In genomic region chr7:50768470-50769159, GRCh38 we compare ENCODE assay signal across 20 cellular contexts. TPM values are rescaled to one million over a fixed set of nuclear protein-coding genes. Genes with fewer than 3 reads are reported as not detected.
DNase-seq lines count a peak whose midpoint lies in the region; ATAC-seq, FAIRE-seq and TF ChIP-seq lines count a peak whose summit lies in the region.
"Had no signal": no experiment of that assay in that cellular context is flagged by ENCODE, and none has a peak within 500 bp of the region (broad histone marks: within the 10 kb centered on the region; RNA-seq: fewer than 3 reads in every experiment).

No MANE protein-coding gene starts in this region.

- peak; percentile 87 to 94 for DNase-seq in erythroblast (lab: John Stamatoyannopoulos, UW)
- DNase-seq in H54 (ENCODE audit: insufficient read length, low spot score) = no peak
- DNase-seq in activated CD8-positive, alpha-beta memory T cell treated with anti-CD3 and anti-CD28 coated beads, Interleukin-2, amount 50 U/mL, for 4 hours = no peak
- no peak for DNase-seq in NCI-H82 (lab: John Stamatoyannopoulos, UW)
- DNase-seq: C1 segment of cervical spinal cord, GF-D8, H7, NCI-H1092, NCI-H146, NCI-H2227 treated with DMSO at 0.1 percent for 48 hours, NCI-H524, Peyer's patch, T-cell had no signal

- H3K4me1 ChIP-seq in BLaER1 (peaks cover 39% of the 10 kb centered on the region), HUES64 (ENCODE audit: insufficient read depth, low read length) (peaks cover 46% of the 10 kb centered on the region)
- H3K4me1 ChIP-seq: Peyer's patch had no signal

- H4K20me1 ChIP-seq in BLaER1 = peaks cover 78% of the 10 kb centered on the region

- H3K9ac ChIP-seq in BLaER1 (no peak overlapping the region), HUES64 (ENCODE audit: low read depth, low read length) (no peak overlapping the region; the same call in 1 of the 2 replicates)

- no peaks in the 10 kb centered on the region for H3K27me3 ChIP-seq in BLaER1
- H3K27me3 ChIP-seq in HUES64 (ENCODE audit: insufficient read depth, low read length) = no peaks in the 10 kb centered on the region
- H3K27me3 ChIP-seq: Peyer's patch had no signal

- TF ChIP-seq POLR2A in erythroblast (IDR thresholded peaks at IDR 0.05; ENCODE audit: low read length) = no peak
- TF ChIP-seq POLR2A in H54 (IDR thresholded peaks at IDR 0.05; ENCODE audit: low read depth, low read length) = no peak

- FAIRE-seq in H54 (lab: Jason Lieb, UNC) = no peak
- FAIRE-seq: GM12892, HepG2 had no signal

- H3K36me3 ChIP-seq in BLaER1 (peaks cover 62% of the 10 kb centered on the region), HUES64 (ENCODE audit: insufficient read depth, low read length) (no peaks in the 10 kb centered on the region)
- H3K36me3 ChIP-seq: Peyer's patch had no signal

- WGBS in HUES64 = 67% methylated on average over 6 of the region's 6 CpGs

- H3K4me2 ChIP-seq in BLaER1 = peak overlapping the region; percentile 6

- no peak overlapping the region for H3K4me3 ChIP-seq in BLaER1
- H3K4me3 ChIP-seq in HUES64 (ENCODE audit: low read length) = no peak overlapping the region
- H3K4me3 ChIP-seq: Peyer's patch had no signal

- peaks cover 63% of the 10 kb centered on the region for H3K9me3 ChIP-seq in BLaER1
- H3K9me3 ChIP-seq in HUES64 (ENCODE audit: insufficient read depth, low read depth, low read length) = no peaks in the 10 kb centered on the region
- H3K9me3 ChIP-seq: Peyer's patch had no signal

- H3K27ac ChIP-seq in BLaER1 = no peak overlapping the region
- H3K27ac ChIP-seq in HUES64 (ENCODE audit: low read depth, low read length) = peak overlapping the region; percentile 86
- H3K27ac ChIP-seq: Peyer's patch had no signal

- ATAC-seq in GM19351 (IDR thresholded peaks at IDR 0.05; ENCODE audit: unreplicated experiment) (peak; percentile 75), GM21825 (IDR thresholded peaks at IDR 0.05; ENCODE audit: unreplicated experiment) (no peak)
- ATAC-seq: HepG2, Right ventricle myocardium inferior, T-cell had no signal

RNA-seq across cellular contexts. Expression of gene GRB10, which starts 14.1 kb away (rescaled TPM):
- polyA plus RNA-seq in HUES64 (2013, experiment 1 of 2) = 52.0 TPM
- 53.3 TPM for polyA plus RNA-seq in HUES64 (2013, experiment 2 of 2)

Comparison
In these comparisons a context has a peak if more than half of its experiments do, and no peak if none do; other contexts are left out.
1. DNase-seq: peak in erythroblast (2 of 2); none in H54 (single experiment), activated CD8-positive, alpha-beta memory T cell treated with anti-CD3 and anti-CD28 coated beads, Interleukin-2, amount 50 U/mL, for 4 hours (single experiment) and NCI-H82 (single experiment).